ENCODE assay signal across 30 cellular contexts in genomic region chr1:40837601-40838000, GRCh38. TPM values are rescaled to one million over a fixed set of nuclear protein-coding genes. Genes with fewer than 3 reads are reported as not detected.
"Had no signal": no experiment of that assay in that cellular context is flagged by ENCODE, and none has a peak within 500 bp of the region (broad histone marks: within the 10 kb centered on the region; RNA-seq: fewer than 3 reads in every experiment).

No MANE protein-coding gene starts in this region.

- H3K27me3 ChIP-seq: colonic mucosa, upper lobe of right lung, vagina had no signal

- H3K36me3 Mint-ChIP-seq: mesothelial cell of epicardium had no signal

- H3K4me3 ChIP-seq: colonic mucosa, esophagus squamous epithelium, mucosa of descending colon, psoas muscle, skin epidermis, spleen, thoracic aorta, tibial nerve, upper lobe of right lung, vagina had no signal

- H3K27me3 Mint-ChIP-seq: natural killer cell treated with Interleukin-12 subunit alpha and Interleukin-12 subunit beta and Interleukin-15 and Interleukin-18, amount 100 ng/mL, for 72 hours had no signal

- DNase-seq: colonic mucosa; dermis blood vessel endothelial cell; effector memory CD4-positive, alpha-beta T cell; erythroblast; esophagus squamous epithelium; foreskin melanocyte; glutamatergic neuron; hypothalamus; immature natural killer cell; islet precursor cell; mesenchymal stem cell; mucosa of descending colon; naive B cell; psoas muscle; right cardiac atrium; stimulated activated CD4-positive, alpha-beta T cell treated with anti-CD3 and anti-CD28 coated beads, Interleukin-4, amount 100 ng/mL, for 4 hours; stimulated activated naive CD8-positive, alpha-beta T cell treated with anti-CD3 and anti-CD28 coated beads, Interleukin-15, Interleukin-2, amounts not matched to agents 100 U/mL and 50 U/mL, for 24 hours; upper lobe of right lung had no signal

- H3K9me3 Mint-ChIP-seq: immature natural killer cell; natural killer cell treated with Interleukin-12 subunit alpha and Interleukin-12 subunit beta and Interleukin-15 and Interleukin-18, amount 100 ng/mL, for 72 hours had no signal

- H3K4me1 ChIP-seq: colonic mucosa, esophagus squamous epithelium, psoas muscle, tibial nerve, upper lobe of right lung, vagina had no signal

- H3K27ac Mint-ChIP-seq: immature natural killer cell; mesothelial cell of epicardium; naive B cell; natural killer cell treated with Interleukin-12 subunit alpha and Interleukin-12 subunit beta and Interleukin-15 and Interleukin-18, amount 100 ng/mL, for 72 hours; stimulated activated memory B cell treated with anti-CD40 and anti-IgM and Interleukin-4, amounts not matched to agents 10 μg/mL and 1 μg/mL and 100 μg/mL, for 72 hours had no signal

- H3K4me3 Mint-ChIP-seq: immature natural killer cell; mesothelial cell of epicardium; naive B cell; natural killer cell treated with Interleukin-12 subunit alpha and Interleukin-12 subunit beta and Interleukin-15 and Interleukin-18, amount 100 ng/mL, for 72 hours; neural crest cell; stimulated activated memory B cell treated with anti-CD40 and anti-IgM and Interleukin-4, amounts not matched to agents 10 μg/mL and 1 μg/mL and 100 μg/mL, for 72 hours had no signal

- H3K27ac ChIP-seq: colonic mucosa, esophagus squamous epithelium, psoas muscle, skin epidermis, spleen, thoracic aorta, tibial nerve, upper lobe of right lung, vagina had no signal

- H3K36me3 ChIP-seq: colonic mucosa, esophagus squamous epithelium, spleen, tibial nerve, upper lobe of right lung, vagina had no signal

- ATAC-seq: left ventricle myocardium superior; mucosa of descending colon; natural killer cell treated with Interleukin-12 subunit alpha and Interleukin-12 subunit beta and Interleukin-15 and Interleukin-18, amount 100 ng/mL, for 72 hours; stimulated activated memory B cell treated with anti-CD40 and anti-IgM and Interleukin-4, amounts not matched to agents 10 μg/mL and 1 μg/mL and 100 μg/mL, for 72 hours; stimulated activated naive CD8-positive, alpha-beta T cell treated with anti-CD3 and anti-CD28 coated beads, Interleukin-15, Interleukin-2, amounts not matched to agents 100 U/mL and 50 U/mL, for 24 hours had no signal

- H3K9me3 ChIP-seq: colonic mucosa, mucosa of descending colon, thoracic aorta, upper lobe of right lung, vagina had no signal

- H3K4me1 Mint-ChIP-seq: mesothelial cell of epicardium; neural crest cell; stimulated activated memory B cell treated with anti-CD40 and anti-IgM and Interleukin-4, amounts not matched to agents 10 μg/mL and 1 μg/mL and 100 μg/mL, for 72 hours had no signal

- FAIRE-seq: endometrium had no signal

RNA-seq across cellular contexts. Expression of gene KCNQ4, which starts 54.0 kb away (rescaled TPM):
- total RNA-seq: dermis blood vessel endothelial cell, lung microvascular endothelial cell had no signal
- polyA plus RNA-seq: immature natural killer cell had no signal
